ENCODE assay signal across 25 cellular contexts in genomic region chr17:16950488-16950887, GRCh38. TPM values are rescaled to one million over a fixed set of nuclear protein-coding genes. Genes with fewer than 3 reads are reported as not detected.
"Had no signal": no experiment of that assay in that cellular context is flagged by ENCODE, and none has a peak within 500 bp of the region (broad histone marks: within the 10 kb centered on the region; RNA-seq: fewer than 3 reads in every experiment).

No MANE protein-coding gene starts in this region.

- FAIRE-seq: colon, islet of Langerhans had no signal

- ATAC-seq: left cardiac atrium had no signal

- H3K4me3 Mint-ChIP-seq: activated naive CD4-positive, alpha-beta T cell treated with anti-CD3 and anti-CD28 coated beads for 36 hours; activated T-cell treated with anti-CD3 and anti-CD28 coated beads, Interleukin-2, amount 50 U/mL, for 24 hours; brain; stimulated activated naive CD8-positive, alpha-beta T cell treated with anti-CD3 and anti-CD28 coated beads, Interleukin-15, Interleukin-2, amounts not matched to agents 100 ng/mL and 50 ng/mL, for 24 hours; type B pancreatic cell had no signal

- DNase-seq: activated naive CD4-positive, alpha-beta T cell treated with anti-CD3 and anti-CD28 coated beads for 36 hours; activated T-cell treated with anti-CD3 and anti-CD28 coated beads, Interleukin-2, amount 50 U/mL, for 24 hours; caudate nucleus; foreskin melanocyte; glutamatergic neuron; hippocampal formation; left cardiac atrium; mesendoderm; occipital lobe; retina; T-helper 1 cell; T-helper 9 cell had no signal

- H3K4me3 ChIP-seq: dorsolateral prefrontal cortex had no signal

- H3K27ac Mint-ChIP-seq: activated naive CD4-positive, alpha-beta T cell treated with anti-CD3 and anti-CD28 coated beads for 36 hours; activated T-cell treated with anti-CD3 and anti-CD28 coated beads, Interleukin-2, amount 50 U/mL, for 24 hours; activated T-helper 2 cell treated with anti-CD3 and anti-CD28 coated beads, Interferon-gamma antibody, Interleukin-2, Interleukin-4, amounts not matched to agents 10 μg/mL and 5 μg/mL and 100 μg/mL, durations not matched to agents 14 hours and 24 hours and 36 hours; brain; stimulated activated naive CD8-positive, alpha-beta T cell treated with anti-CD3 and anti-CD28 coated beads, Interleukin-15, Interleukin-2, amounts not matched to agents 100 ng/mL and 50 ng/mL, for 24 hours; type B pancreatic cell had no signal

RNA-seq across cellular contexts. Expression of gene TNFRSF13B, which starts 21.4 kb away (rescaled TPM):
- total RNA-seq: activated naive CD4-positive, alpha-beta T cell treated with anti-CD3 and anti-CD28 coated beads for 36 hours; epithelial cell of proximal tubule; left cardiac atrium; lower leg skin; occipital lobe; posterior vena cava; skeletal muscle tissue; temporal lobe had no signal
- polyA plus RNA-seq: neural cell had no signal
